1 cellular context compared by ENCODE assay signal in genomic region chr7:92749832-92750231, GRCh38.
TF ChIP-seq lines count a peak whose summit lies in the region.

No MANE protein-coding gene starts in this region.

TF ChIP-seq in liver, 16 proteins besides CTCF, POLR2A, EP300 and RAD21 (continued from another document):
- TF ChIP-seq NR2F2 (IDR thresholded peaks at IDR 0.05), result no peak
- TF ChIP-seq MAX (IDR thresholded peaks at IDR 0.05), result no peak
- TF ChIP-seq GABPA (IDR thresholded peaks at IDR 0.05 in 1 of 2, conservative IDR thresholded peaks at IDR 0.05 in 1 of 2), result no peak
- TF ChIP-seq JUND (IDR thresholded peaks at IDR 0.05), result no peak
- peak; percentile 45 to 48 for TF ChIP-seq HNF4A (conservative IDR thresholded peaks at IDR 0.05)
TF ChIP-seq in liver: peak in this region for 3.
